ENCODE assay signal across 1 cellular context in the genomic region with DNA sequence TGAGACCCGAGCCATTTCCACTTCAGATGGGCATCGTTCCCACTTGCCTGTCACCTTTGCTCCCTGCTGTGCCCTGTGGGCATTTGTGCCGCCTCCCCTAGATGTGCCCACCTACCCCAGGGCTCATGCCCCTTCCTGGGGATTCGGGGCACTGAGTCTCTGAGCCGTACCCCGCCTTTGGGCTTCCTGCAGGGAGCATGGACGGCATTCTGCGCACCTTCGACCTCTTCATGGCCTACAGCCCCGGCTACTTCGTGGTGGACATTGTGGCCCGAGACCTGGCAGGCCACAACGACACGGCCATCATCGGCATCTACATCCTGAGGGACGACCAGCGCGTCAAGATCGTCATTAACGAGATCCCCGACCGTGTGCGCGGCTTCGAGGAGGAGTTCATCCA.
TF ChIP-seq lines count a peak whose summit lies in the region.

No MANE protein-coding gene starts in this region.

TF ChIP-seq in K562, 482 proteins besides CTCF, POLR2A, EP300 and RAD21:
- peak; percentile 59 for TF ChIP-seq POLR2G (IDR thresholded peaks at IDR 0.05; ENCODE audit: low read depth, low read length)
- TF ChIP-seq CBFA2T3 (IDR thresholded peaks at IDR 0.05) = no peak
TF ChIP-seq in K562: peak in this region for 1.
